Comparison of ENCODE assay signal across 8 cellular contexts in the genomic region with DNA sequence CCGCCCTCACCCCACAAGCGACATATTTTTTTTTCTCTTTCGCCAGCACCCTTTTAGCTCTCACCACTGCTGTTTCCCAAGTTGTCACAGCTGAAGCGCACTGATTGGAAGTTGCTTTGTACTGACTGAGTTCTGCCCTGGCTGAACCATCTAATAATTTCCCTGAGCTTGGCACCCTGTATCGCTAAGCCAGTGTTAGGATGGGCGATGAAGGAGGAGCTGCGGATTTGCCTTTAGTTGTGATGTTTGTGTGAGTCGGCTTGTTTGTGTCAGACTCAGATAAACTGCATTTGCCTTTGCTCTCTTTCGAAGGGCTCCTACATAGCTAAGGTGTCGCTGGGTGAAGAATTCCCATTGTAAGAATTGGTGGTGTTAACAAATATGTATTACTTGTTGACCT. TPM values are rescaled to one million over a fixed set of nuclear protein-coding genes. Genes with fewer than 3 reads are reported as not detected.
DNase-seq lines count a peak whose midpoint lies in the region; ATAC-seq and TF ChIP-seq lines count a peak whose summit lies in the region.

No MANE protein-coding gene starts in this region.

- no peaks in the 10 kb centered on the region for H3K27me3 ChIP-seq in muscle layer of duodenum (ENCODE audit: low read depth, low read length)

- H3K4me3 ChIP-seq in AG04449 (ENCODE audit: low read depth, low read length) (peak overlapping the region; percentile 76), muscle layer of duodenum (ENCODE audit: low read depth in 1 of 2, low read length in 2 of 2) (peak overlapping the region; percentile 66 to 78)

- DNase-seq in AG04449 (ENCODE audit: low read depth, low spot score), result no peak
- DNase-seq in HT-29 (ENCODE audit: low spot score), result peak; percentile 62
- peak; percentile 55 for DNase-seq in cerebellar cortex (ENCODE audit: low spot score)
- DNase-seq in DMS53 (lab: John Stamatoyannopoulos, UW), result no peak
- no peak for DNase-seq in RPMI8226
- DNase-seq in H4 (ENCODE audit: low spot score), result no peak

- POLR2A ChIA-PET in AG04449 (lab: Yijun Ruan, JAX), result no interaction called here

- CTCF ChIA-PET in AG04449 (lab: Yijun Ruan, JAX), result interaction anchor here (0.6 to 2.5 kb wide), 26 partner anchors 8 to 224 kb away, joined by 3 to 16 read pairs (median 4); no protein-coding TSS in a partner anchor

- H3K4me1 ChIP-seq in muscle layer of duodenum (ENCODE audit: control insufficient read depth in 1 of 2, insufficient read depth in 2 of 2, low read length in 2 of 2), result peaks cover 4 to 21% of the 10 kb centered on the region in 2 donors

- H3K9me3 ChIP-seq in muscle layer of duodenum (ENCODE audit: control insufficient read depth in 1 of 2, low read length in 2 of 2), result no peaks in the 10 kb centered on the region

- H3K36me3 ChIP-seq in muscle layer of duodenum (ENCODE audit: control insufficient read depth in 1 of 2, insufficient read depth in 2 of 2, low read length in 2 of 2), result no peaks in the 10 kb centered on the region

- no peak for TF ChIP-seq CTCF in AG04449 (IDR thresholded peaks at IDR 0.05; ENCODE audit: insufficient read depth, low read length, missing control alignments)

- no peak for ATAC-seq in HG03439 (IDR thresholded peaks at IDR 0.05; ENCODE audit: unreplicated experiment)

- peak overlapping the region; percentile 67 for H3K27ac ChIP-seq in muscle layer of duodenum (ENCODE audit: low read length)

RNA-seq across cellular contexts. Expression of gene ATXN7L1, which starts 1.3 kb away (rescaled TPM):
- 3.8 and 4.0 TPM in 2 replicates for total RNA-seq in HT-29 (2014; rRNA removed; shearing (Covaris generic))
- total RNA-seq in H4 (2014; rRNA removed; shearing (Covaris generic)), result 2.2 and 4.4 TPM in 2 replicates

Comparison
In these comparisons a context has a peak if more than half of its experiments do, and no peak if none do; other contexts are left out.
1. DNase-seq: peak in HT-29 (single experiment) and cerebellar cortex (single experiment); none in AG04449 (single experiment), DMS53 (single experiment), RPMI8226 (single experiment) and H4 (single experiment).